ENCODE assay signal across 10 cellular contexts in genomic region chr14:24138396-24139271, GRCh38. TPM values are rescaled to one million over a fixed set of nuclear protein-coding genes. Genes with fewer than 3 reads are reported as not detected.
DNase-seq lines count a peak whose midpoint lies in the region; ATAC-seq and TF ChIP-seq lines count a peak whose summit lies in the region.
"Had no signal": no experiment of that assay in that cellular context is flagged by ENCODE, and none has a peak within 500 bp of the region (broad histone marks: within the 10 kb centered on the region; RNA-seq: fewer than 3 reads in every experiment).

No MANE protein-coding gene starts in this region.

- H3K36me3 ChIP-seq in HCT116 (ENCODE audit: control insufficient read depth in 1 of 2, insufficient read depth in 2 of 2, low read length in 2 of 2), result peaks cover 16 to 21% of the 10 kb centered on the region in 2 experiments
- H3K36me3 ChIP-seq in neural progenitor cell, result no peaks in the 10 kb centered on the region
- no peaks in the 10 kb centered on the region for H3K36me3 ChIP-seq in ovary

- H3K4me1 ChIP-seq in HCT116 (ENCODE audit: control insufficient read depth in 1 of 2, insufficient read depth in 2 of 2, low read length in 2 of 2) (peaks cover 26 to 48% of the 10 kb centered on the region in 2 experiments), neural progenitor cell (peaks cover 13% of the 10 kb centered on the region), ovary (ENCODE audit: insufficient read depth) (peaks cover 11% of the 10 kb centered on the region)

- CTCF ChIA-PET in HCT116 (lab: Charles Lee), result interaction anchor here (0.6 to 2.0 kb wide), 2 partner anchors 30 to 80 kb away, joined by 3 to 7 read pairs; no protein-coding TSS in a partner anchor

- H3K27ac Mint-ChIP-seq in CD14-positive monocyte (peak overlapping the region in 4 of 7 donors; percentile 54 to 79 (median 66)), neural progenitor cell (no peak overlapping the region)
- H3K27ac Mint-ChIP-seq in activated naive CD8-positive, alpha-beta T cell treated with anti-CD3 and anti-CD28 coated beads for 36 hours, result peak overlapping the region; percentile 77

- TF ChIP-seq POLR2A in HCT116 (IDR thresholded peaks at IDR 0.05; ENCODE audit: borderline replicate concordance, extremely low read depth, insufficient read depth, insufficient read length), result no peak
- no peak for TF ChIP-seq POLR2A in ovary (IDR thresholded peaks at IDR 0.05)

- no peak overlapping the region for H3K4me3 Mint-ChIP-seq in CD14-positive monocyte
- H3K4me3 Mint-ChIP-seq in activated naive CD8-positive, alpha-beta T cell treated with anti-CD3 and anti-CD28 coated beads for 36 hours, result peak overlapping the region; percentile 96
- H3K4me3 Mint-ChIP-seq in neural progenitor cell, result peak overlapping the region; percentile 99

- RAD21 ChIA-PET in HCT116 (lab: Charles Lee; ENCODE audit: low non-redundant PET in 1 of 2, low total read pairs in 2 of 2, uncharacterized antibody in 2 of 2, unreplicated experiment in 2 of 2), result interaction anchor here in 1 of 2 experiments (0.5 kb wide), 1 partner anchor 23 kb away, joined by 4 read pairs; no protein-coding TSS in a partner anchor

- H3K36me3 Mint-ChIP-seq in CD14-positive monocyte (peaks cover 39 to 42% of the 10 kb centered on the region in 2 donors), neural progenitor cell (peaks cover 27% of the 10 kb centered on the region)
- H3K36me3 Mint-ChIP-seq in activated naive CD8-positive, alpha-beta T cell treated with anti-CD3 and anti-CD28 coated beads for 36 hours, result peaks cover 53% of the 10 kb centered on the region

- peaks cover 0 to 1% (median 0%) of the 10 kb centered on the region in 3 donors for H3K27me3 Mint-ChIP-seq in CD14-positive monocyte (ENCODE audit: low read depth in 3 of 3)
- H3K27me3 Mint-ChIP-seq in activated naive CD8-positive, alpha-beta T cell treated with anti-CD3 and anti-CD28 coated beads for 36 hours, result no peaks in the 10 kb centered on the region
- H3K27me3 Mint-ChIP-seq in neural progenitor cell (ENCODE audit: insufficient read depth, low read depth), result peaks cover 8% of the 10 kb centered on the region

- no peak for TF ChIP-seq EP300 in ovary (IDR thresholded peaks at IDR 0.05)

- POLR2A ChIA-PET in HCT116 (lab: Charles Lee), result interaction anchor here (1.3 to 2.9 kb wide), 4 partner anchors 8 to 30 kb away, joined by 4 to 36 read pairs (median 6); partner anchors contain the start of genes DCAF11, IRF9, NRL and PSME2

- DNase-seq in CD14-positive monocyte (ENCODE audit: low spot score) (no peak), HCT116 (ENCODE audit: low read depth, low spot score) (no peak), neural progenitor cell (ENCODE audit: low spot score) (no peak), COLO668 (lab: John Stamatoyannopoulos, UW; ENCODE audit: unreplicated experiment) (no peak), ovary (no peak), HUDEP-2 (lab: John Stamatoyannopoulos, UW; ENCODE audit: unreplicated experiment in 76 of 76) (no peak)
- no peak for DNase-seq in activated naive CD8-positive, alpha-beta T cell treated with anti-CD3 and anti-CD28 coated beads for 36 hours
- DNase-seq: midbrain, SHP77 treated with DMSO at 0.1 percent for 48 hours had no signal

- ATAC-seq in HCT116, result no peak
- ATAC-seq in HG03439 (IDR thresholded peaks at IDR 0.05; ENCODE audit: unreplicated experiment), result no peak

- H3K9ac ChIP-seq in HCT116 (ENCODE audit: low read length), result no peak overlapping the region
- H3K9ac ChIP-seq in neural progenitor cell, result no peak overlapping the region

- no peak for TF ChIP-seq RAD21 in HCT116 (IDR thresholded peaks at IDR 0.05; ENCODE audit: low read depth)

- H3K27ac ChIP-seq in HCT116 (ENCODE audit: low read depth, low read length), result peak overlapping the region; percentile 96; the same call in 1 of the 2 replicates
- H3K27ac ChIP-seq in neural progenitor cell, result no peak overlapping the region
- no peak overlapping the region for H3K27ac ChIP-seq in ovary

- H3K27me3 ChIP-seq in HCT116 (ENCODE audit: insufficient read depth, low read length), result no peaks in the 10 kb centered on the region
- H3K27me3 ChIP-seq in neural progenitor cell, result peaks cover 9% of the 10 kb centered on the region
- no peaks in the 10 kb centered on the region for H3K27me3 ChIP-seq in ovary

- no peaks in the 10 kb centered on the region for H3K9me2 ChIP-seq in HCT116 (ENCODE audit: insufficient read depth)

- H3F3A ChIP-seq in neural progenitor cell (ENCODE audit: low read depth), result peaks cover 71% of the 10 kb centered on the region

- intact Hi-C loops in CD14-positive monocyte (cut with micrococcal nuclease) (loop anchor here in 1 of 2 donors (10.0 kb wide), 1 partner anchor 96 kb away; the partner anchor contains the start of genes GMPR2 and NEDD8), HCT116 (cut with micrococcal nuclease) (no loop called here), ovary (cut with DNase I) (no loop called here)

- peaks cover 60% of the 10 kb centered on the region for H3K4me1 Mint-ChIP-seq in CD14-positive monocyte
- H3K4me1 Mint-ChIP-seq in activated naive CD8-positive, alpha-beta T cell treated with anti-CD3 and anti-CD28 coated beads for 36 hours, result peaks cover 52% of the 10 kb centered on the region
- peaks cover 35% of the 10 kb centered on the region for H3K4me1 Mint-ChIP-seq in neural progenitor cell

- H3K79me2 ChIP-seq in HCT116 (ENCODE audit: insufficient read depth, low read length), result peaks cover 41% of the 10 kb centered on the region
- peaks cover 20% of the 10 kb centered on the region for H3K79me2 ChIP-seq in neural progenitor cell (ENCODE audit: low read depth)

- H3K4me2 ChIP-seq in HCT116 (ENCODE audit: low read length) (no peak overlapping the region), neural progenitor cell (no peak overlapping the region)

- no peak for TF ChIP-seq CTCF in CD14-positive monocyte (IDR thresholded peaks at IDR 0.05)
- no peak for TF ChIP-seq CTCF in HCT116 (IDR thresholded peaks at IDR 0.05 in 2 of 3, conservative IDR thresholded peaks at IDR 0.05 in 1 of 3; ENCODE audit: borderline replicate concordance in 1 of 3, insufficient read depth in 1 of 3, low read depth in 2 of 3, low read length in 2 of 3)
- no peak for TF ChIP-seq CTCF in neural progenitor cell (IDR thresholded peaks at IDR 0.05)
- no peak for TF ChIP-seq CTCF in ovary (IDR thresholded peaks at IDR 0.05)

- H3K9me3 ChIP-seq in HCT116 (ENCODE audit: control insufficient read depth in 1 of 2, insufficient read depth in 1 of 2, low read depth in 1 of 2, low read length in 2 of 2) (no peaks in the 10 kb centered on the region), neural progenitor cell (ENCODE audit: low read depth) (no peaks in the 10 kb centered on the region), ovary (no peaks in the 10 kb centered on the region)

- H4K20me1 ChIP-seq in HCT116 (ENCODE audit: insufficient read depth), result no peaks in the 10 kb centered on the region
- peaks cover 23% of the 10 kb centered on the region for H4K20me1 ChIP-seq in neural progenitor cell (ENCODE audit: low read depth)

- WGBS in ovary, 3 donors, result 72 to 78% (median 72%) methylated on average over 13 of the region's 13 CpGs

- H2AFZ ChIP-seq in HCT116 (ENCODE audit: low read depth, low read length, poor library complexity, severe bottlenecking), result no peak overlapping the region
- no peak overlapping the region for H2AFZ ChIP-seq in neural progenitor cell (replicated peaks)

- H3K4me3 ChIP-seq in HCT116 (replicated peaks in 1 of 2; ENCODE audit: low read depth in 1 of 2, low read length in 2 of 2) (no peak overlapping the region), neural progenitor cell (no peak overlapping the region), ovary (no peak overlapping the region)

- H3K9me3 Mint-ChIP-seq in CD14-positive monocyte, result no peaks in the 10 kb centered on the region
- H3K9me3 Mint-ChIP-seq in activated naive CD8-positive, alpha-beta T cell treated with anti-CD3 and anti-CD28 coated beads for 36 hours, result no peaks in the 10 kb centered on the region
- H3K9me3 Mint-ChIP-seq in neural progenitor cell, result no peaks in the 10 kb centered on the region

- TSS peak; percentile 34 for BruUV-seq in HCT116 (replicated peaks; lab: Mats Ljungman, UMichigan)

RNA-seq across cellular contexts. Expression of gene PSME1, which starts 2.6 kb away (rescaled TPM):
- polyA plus RNA-seq in CD14-positive monocyte, result 100 to 1,000 TPM; 729 to 759 TPM
- 174 TPM for total RNA-seq in HCT116 (2021; ENCODE audit: unreplicated experiment)
- polyA plus RNA-seq in HCT116 (2012), result 121 and 140 TPM in 2 replicates
- 100 to 1,000 TPM; 476 to 479 TPM for total RNA-seq in activated naive CD8-positive, alpha-beta T cell treated with anti-CD3 and anti-CD28 coated beads for 36 hours
- total RNA-seq in neural progenitor cell (ENCODE audit: low replicate concordance), result 32.7 and 37.5 TPM in 2 replicates
- total RNA-seq in ovary, result 100 to 1,000 TPM in 6 of 7 donors, 10 to 100 TPM in 1; 93.6 to 193 (median 168) TPM
- polyA plus RNA-seq in ovary, result 100 to 1,000 TPM; 220 to 261 TPM

RNA-seq across cellular contexts. Expression of gene EMC9, which starts 2.8 kb away (rescaled TPM):
- polyA plus RNA-seq in CD14-positive monocyte (1 to 10 TPM; 8.5 to 9.4 TPM), ovary (10 to 100 TPM in 1 of 2 donors, 1 to 10 TPM in 1; 5.1 to 30.7 TPM)
- total RNA-seq in HCT116 (2021; ENCODE audit: unreplicated experiment) (42.0 TPM), neural progenitor cell (ENCODE audit: low replicate concordance) (14.0 and 23.8 TPM in 2 replicates), ovary (10 to 100 TPM; 13.0 to 26.3 (median 17.3) TPM)
- 57.8 and 70.6 TPM in 2 replicates for polyA plus RNA-seq in HCT116 (2012)
- total RNA-seq in activated naive CD8-positive, alpha-beta T cell treated with anti-CD3 and anti-CD28 coated beads for 36 hours, result 10 to 100 TPM; 39.1 to 40.1 TPM

RNA-seq across cellular contexts. Expression of gene PSME2, which starts 7.8 kb away (rescaled TPM):
- 100 to 1,000 TPM; 579 to 593 TPM for polyA plus RNA-seq in CD14-positive monocyte
- 160 TPM for total RNA-seq in HCT116 (2021; ENCODE audit: unreplicated experiment)
- polyA plus RNA-seq in HCT116 (2012), result 113 and 172 TPM in 2 replicates
- total RNA-seq in activated naive CD8-positive, alpha-beta T cell treated with anti-CD3 and anti-CD28 coated beads for 36 hours, result 100 to 1,000 TPM; 541 to 558 TPM
- 43.5 and 53.5 TPM in 2 replicates for total RNA-seq in neural progenitor cell (ENCODE audit: low replicate concordance)
- total RNA-seq in ovary, result 100 to 1,000 TPM in 3 of 7 donors, 10 to 100 TPM in 4; 34.7 to 129 (median 95.6) TPM
- polyA plus RNA-seq in ovary, result 100 to 1,000 TPM in 1 of 2 donors, 10 to 100 TPM in 1; 82.5 to 160 TPM

RNA-seq across cellular contexts. Expression of gene FITM1, which starts 8.2 kb away (rescaled TPM):
- polyA plus RNA-seq in CD14-positive monocyte (not detected), ovary (under 1 TPM in 1 of 2 donors, not detected in 1; 0.80 TPM)
- total RNA-seq in HCT116 (2021; ENCODE audit: unreplicated experiment) (0.81 TPM), neural progenitor cell (ENCODE audit: low replicate concordance) (0.77 and 1.2 TPM in 2 replicates), ovary (1 to 10 TPM in 1 of 7 donors, under 1 TPM in 4, not detected in 2; 0.57 to 1.2 (median 0.77) TPM)
- polyA plus RNA-seq in HCT116 (2012), result 0.26 and 0.62 TPM in 2 replicates
- under 1 TPM in 1 of 2 experiments, not detected in 1; 0.29 TPM for total RNA-seq in activated naive CD8-positive, alpha-beta T cell treated with anti-CD3 and anti-CD28 coated beads for 36 hours

RNA-seq across cellular contexts. Expression of gene RNF31, which starts 8.7 kb away (rescaled TPM):
- polyA plus RNA-seq in CD14-positive monocyte (10 to 100 TPM; 30.7 to 36.8 TPM), ovary (10 to 100 TPM; 36.1 to 40.0 TPM)
- total RNA-seq in HCT116 (2021; ENCODE audit: unreplicated experiment) (78.0 TPM), neural progenitor cell (ENCODE audit: low replicate concordance) (28.8 and 38.3 TPM in 2 replicates), ovary (10 to 100 TPM; 19.2 to 74.4 (median 61.4) TPM)
- 77.8 and 79.6 TPM in 2 replicates for polyA plus RNA-seq in HCT116 (2012)
- 10 to 100 TPM; 82.2 to 86.5 TPM for total RNA-seq in activated naive CD8-positive, alpha-beta T cell treated with anti-CD3 and anti-CD28 coated beads for 36 hours

Comparison
In these comparisons a context has a peak if more than half of its experiments do, and no peak if none do; other contexts are left out.
1. H3K4me3 Mint-ChIP-seq: peak in activated naive CD8-positive, alpha-beta T cell treated with anti-CD3 and anti-CD28 coated beads for 36 hours (single experiment) and neural progenitor cell (single experiment); none in CD14-positive monocyte (0 of 2).